In the genomic region with DNA sequence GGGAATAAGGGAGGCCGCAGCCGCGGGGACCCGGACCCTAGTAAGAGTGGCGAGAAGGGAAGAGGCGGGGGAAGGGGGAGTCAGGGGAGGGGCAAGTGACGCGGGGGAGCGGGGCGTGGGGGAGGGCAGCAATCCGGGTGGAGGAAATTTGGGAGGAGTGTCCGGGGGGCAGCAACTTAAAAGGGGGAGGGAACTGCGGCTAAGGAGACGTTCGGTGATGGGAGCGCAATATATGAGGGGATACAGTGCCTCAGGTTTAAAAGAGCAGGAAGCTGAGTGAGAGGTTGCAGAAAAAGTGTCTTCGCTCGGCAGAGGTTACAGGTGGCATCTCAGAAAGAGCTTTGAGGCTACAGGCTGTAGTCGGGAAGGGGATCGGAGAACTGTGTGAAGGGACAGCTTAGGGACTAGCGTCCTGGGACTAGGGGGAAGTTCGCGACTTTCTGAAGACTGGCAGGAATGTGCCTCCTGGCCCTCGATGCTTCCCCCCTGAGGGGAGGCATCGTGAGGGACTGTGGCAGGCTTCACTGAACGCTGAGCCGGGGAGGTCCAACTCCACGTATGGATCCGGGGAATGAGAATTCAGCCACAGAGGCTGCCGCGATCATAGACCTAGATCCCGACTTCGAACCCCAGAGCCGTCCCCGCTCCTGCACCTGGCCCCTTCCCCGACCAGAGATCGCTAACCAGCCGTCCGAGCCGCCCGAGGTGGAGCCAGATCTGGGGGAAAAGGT, we compare ENCODE assay signal across 1 cellular context.
TF ChIP-seq lines count a peak whose summit lies in the region.

No MANE protein-coding gene starts in this region.

TF ChIP-seq in H1, 55 proteins besides CTCF, POLR2A, EP300 and RAD21:
- peak; percentile 64; the same call in 1 of the 2 replicates for TF ChIP-seq RBBP5 (IDR thresholded peaks at IDR 0.05; ENCODE audit: borderline replicate concordance, low read depth, low read length)
- TF ChIP-seq TCF12 (IDR thresholded peaks at IDR 0.05; ENCODE audit: low read depth, low read length): no peak
- peak; percentile 83 for TF ChIP-seq ASH2L (IDR thresholded peaks at IDR 0.05; ENCODE audit: low read length)
- TF ChIP-seq, protein P1, sequence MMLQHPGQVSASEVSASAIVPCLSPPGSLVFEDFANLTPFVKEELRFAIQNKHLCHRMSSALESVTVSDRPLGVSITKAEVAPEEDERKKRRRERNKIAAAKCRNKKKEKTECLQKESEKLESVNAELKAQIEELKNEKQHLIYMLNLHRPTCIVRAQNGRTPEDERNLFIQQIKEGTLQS (IDR thresholded peaks at IDR 0.05; ENCODE audit: insufficient read depth, low read depth, low read length): no peak
- TF ChIP-seq SIN3A (conservative IDR thresholded peaks at IDR 0.05 in 1 of 2, IDR thresholded peaks at IDR 0.05 in 1 of 2; ENCODE audit: low read depth in 1 of 2, low read length in 2 of 2): 0 out of 4 replicates have a peak, but pooled peaks have one; percentile 11 to 24
- peak; percentile 49 for TF ChIP-seq KDM4A (IDR thresholded peaks at IDR 0.05; ENCODE audit: low read depth, low read length, severe bottlenecking)
- no peak for TF ChIP-seq SIRT6 (IDR thresholded peaks at IDR 0.05; ENCODE audit: low read length)
- no peak for TF ChIP-seq BRCA1 (IDR thresholded peaks at IDR 0.05; ENCODE audit: low read depth, low read length)
- peak; percentile 53 for TF ChIP-seq SAP30 (IDR thresholded peaks at IDR 0.05; ENCODE audit: insufficient read depth, insufficient replicate concordance, low read length)
TF ChIP-seq in H1: peak in this region for 5.
